In the genomic region with DNA sequence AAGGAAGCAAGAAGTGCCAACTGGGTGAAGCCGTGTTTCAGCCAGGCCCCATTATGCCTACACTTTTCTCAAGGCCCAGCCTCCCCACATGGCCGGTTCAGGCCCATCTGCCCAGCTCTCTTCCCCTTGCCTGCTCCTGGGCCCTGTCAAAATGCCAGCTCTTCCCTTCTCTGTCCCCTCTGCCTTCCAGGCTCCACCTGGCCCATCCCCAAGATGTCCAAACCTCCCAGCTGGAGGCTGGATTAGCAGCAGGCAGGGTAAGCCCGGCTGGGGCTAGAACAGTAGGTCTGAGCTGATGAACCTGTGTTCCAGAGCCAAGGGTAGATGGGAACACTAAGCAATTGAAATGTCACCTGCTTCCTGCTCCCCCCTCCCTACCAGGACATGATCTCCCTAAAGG, we compare ENCODE assay signal across 12 cellular contexts.
"Had no signal": no experiment of that assay in that cellular context is flagged by ENCODE, and none has a peak within 500 bp of the region (broad histone marks: within the 10 kb centered on the region; RNA-seq: fewer than 3 reads in every experiment).

No MANE protein-coding gene starts in this region.

- H3K9me3 ChIP-seq: ovary had no signal

- DNase-seq: activated CD4-positive, alpha-beta T cell treated with anti-CD3 and anti-CD28 coated beads for 4 hours; activated CD8-positive, alpha-beta memory T cell treated with anti-CD3 and anti-CD28 coated beads, Interleukin-2, amount 50 U/mL, for 48 hours; activated CD8-positive, alpha-beta T cell treated with anti-CD3 and anti-CD28 coated beads, Interleukin-2, amount 10 ng/mL, durations not matched to agents 7 days and 5 days; activated naive CD4-positive, alpha-beta T cell treated with Interleukin-2 at 50 U/mL for 16 hours; activated naive CD8-positive, alpha-beta T cell treated with anti-CD3 and anti-CD28 coated beads, Interleukin-2, amount 50 U/mL, for 24 hours; cortex of kidney; effector memory CD4-positive, alpha-beta T cell; stimulated activated CD4-positive, alpha-beta T cell treated with anti-CD3 and anti-CD28 coated beads, Interleukin-12 subunit alpha, Interleukin-12 subunit beta, amount 100 ng/mL, for 4 hours; stimulated activated naive CD4-positive, alpha-beta T cell had no signal

- H3K36me3 ChIP-seq: cardiac muscle cell, neural progenitor cell, ovary had no signal

- H3K4me3 ChIP-seq: cardiac muscle cell, neural progenitor cell, ovary had no signal

- H3K27me3 ChIP-seq: cardiac muscle cell, neural progenitor cell, ovary had no signal

- H3K27ac ChIP-seq: cardiac muscle cell, neural progenitor cell, ovary had no signal
